Comparison of ENCODE assay signal across 19 cellular contexts in genomic region chr9:97545507-97545906, GRCh38. TPM values are rescaled to one million over a fixed set of nuclear protein-coding genes. Genes with fewer than 3 reads are reported as not detected.
DNase-seq lines count a peak whose midpoint lies in the region; ATAC-seq and TF ChIP-seq lines count a peak whose summit lies in the region.
"Had no signal": no experiment of that assay in that cellular context is flagged by ENCODE, and none has a peak within 500 bp of the region (broad histone marks: within the 10 kb centered on the region; RNA-seq: fewer than 3 reads in every experiment).

No MANE protein-coding gene starts in this region.

- H3K9me3 ChIP-seq in heart left ventricle, result peaks cover 0 to 5% (median 0%) of the 10 kb centered on the region in 12 donors
- H3K9me3 ChIP-seq in vagina, result no peaks in the 10 kb centered on the region
- H3K9me3 ChIP-seq: Peyer's patch had no signal

- ATAC-seq in heart left ventricle, result peak; percentile 68 to 85 (median 78)
- ATAC-seq: GM12878, K562 had no signal

- H3K27me3 ChIP-seq in heart left ventricle (no peaks in the 10 kb centered on the region), vagina (no peaks in the 10 kb centered on the region)
- H3K27me3 ChIP-seq: Peyer's patch had no signal

- TF ChIP-seq CTCF in heart left ventricle (IDR thresholded peaks at IDR 0.05) (no peak), vagina (IDR thresholded peaks at IDR 0.05) (no peak)

- H3K9me3 Mint-ChIP-seq in activated naive CD4-positive, alpha-beta T cell treated with anti-CD3 and anti-CD28 coated beads, Interleukin-2, amount 50 U/mL, for 24 hours, result no peaks in the 10 kb centered on the region

- no peaks in the 10 kb centered on the region for H3K4me1 Mint-ChIP-seq in activated naive CD4-positive, alpha-beta T cell treated with anti-CD3 and anti-CD28 coated beads, Interleukin-2, amount 50 U/mL, for 24 hours
- H3K4me1 Mint-ChIP-seq: B cell had no signal

- no peak for TF ChIP-seq POLR2A in heart left ventricle (IDR thresholded peaks at IDR 0.05)
- no peak for TF ChIP-seq POLR2A in vagina (IDR thresholded peaks at IDR 0.05)

- no peaks in the 10 kb centered on the region for H3K36me3 Mint-ChIP-seq in activated naive CD4-positive, alpha-beta T cell treated with anti-CD3 and anti-CD28 coated beads, Interleukin-2, amount 50 U/mL, for 24 hours

- H3K4me3 ChIP-seq in heart left ventricle (no peak overlapping the region), vagina (no peak overlapping the region)
- H3K4me3 ChIP-seq: GM12878, K562, Peyer's patch had no signal

- intact Hi-C loops in heart left ventricle (cut with DNase I) (no loop called here), vagina (cut with DNase I) (no loop called here)

- H3K36me3 ChIP-seq in heart left ventricle, result peaks cover 0 to 32% (median 10%) of the 10 kb centered on the region in 9 donors
- peaks cover 0 to 6% of the 10 kb centered on the region in 2 donors for H3K36me3 ChIP-seq in vagina
- H3K36me3 ChIP-seq: Peyer's patch had no signal

- peaks cover 4% of the 10 kb centered on the region for H3K27me3 Mint-ChIP-seq in activated naive CD4-positive, alpha-beta T cell treated with anti-CD3 and anti-CD28 coated beads, Interleukin-2, amount 50 U/mL, for 24 hours

- H3K4me1 ChIP-seq in heart left ventricle (peaks cover 0 to 20% (median 4%) of the 10 kb centered on the region in 12 donors), vagina (no peaks in the 10 kb centered on the region)
- H3K4me1 ChIP-seq: Peyer's patch had no signal

- no peak for DNase-seq in activated naive CD4-positive, alpha-beta T cell treated with Interleukin-2 at 50 U/mL for 16 hours
- DNase-seq in heart left ventricle (no peak), mesenteric fat pad (ENCODE audit: low spot score) (peak; percentile 72), vagina (ENCODE audit: extremely low spot score in 2 of 2) (no peak), superior temporal gyrus (ENCODE audit: extremely low spot score) (no peak), hypothalamus (lab: John Stamatoyannopoulos, UW) (no peak)
- no peak for DNase-seq in effector CD8-positive, alpha-beta T cell (lab: John Stamatoyannopoulos, UW)
- DNase-seq: DMS 273 treated with DMSO at 0.1 percent for 48 hours, NCI-H1092 treated with DMSO at 0.1 percent for 48 hours, NCI-H146, NCI-H2029 treated with DMSO at 0.1 percent for 48 hours, NCI-H2171, NCI-H446, NCI-H526 treated with DMSO at 0.1 percent for 48 hours, Peyer's patch had no signal

- peak overlapping the region in 7 of 12 donors; percentile 4 to 42 (median 15) for H3K27ac ChIP-seq in heart left ventricle
- H3K27ac ChIP-seq in vagina, result peak overlapping the region; percentile 36
- H3K27ac ChIP-seq: Peyer's patch had no signal

- 36 to 53% (median 41%) methylated on average over 8 of the region's 8 CpGs for WGBS in heart left ventricle, 4 donors

- peak overlapping the region; percentile 80 for H3K27ac Mint-ChIP-seq in activated naive CD4-positive, alpha-beta T cell treated with anti-CD3 and anti-CD28 coated beads, Interleukin-2, amount 50 U/mL, for 24 hours
- H3K27ac Mint-ChIP-seq: B cell had no signal

- no peak overlapping the region for H3K4me3 Mint-ChIP-seq in activated naive CD4-positive, alpha-beta T cell treated with anti-CD3 and anti-CD28 coated beads, Interleukin-2, amount 50 U/mL, for 24 hours
- H3K4me3 Mint-ChIP-seq: B cell had no signal

RNA-seq across cellular contexts. Expression of gene TMOD1, which starts 44.0 kb away (rescaled TPM):
- total RNA-seq in heart left ventricle (100 to 1,000 TPM; 106 to 201 (median 176) TPM), mesenteric fat pad (5.8 TPM), vagina (21.1 TPM)
- 100 to 1,000 TPM in 1 of 2 donors, 10 to 100 TPM in 1; 96.4 to 136 TPM for polyA plus RNA-seq in heart left ventricle
